1 cellular context compared by ENCODE assay signal in genomic region chr16:12558641-12559040, GRCh38.
TF ChIP-seq lines count a peak whose summit lies in the region.

No MANE protein-coding gene starts in this region.

TF ChIP-seq in H1, 55 proteins besides CTCF, POLR2A, EP300 and RAD21 (continued from another document):
- TF ChIP-seq ATF3 (IDR thresholded peaks at IDR 0.05; ENCODE audit: insufficient read depth, low read depth, low read length), result no peak
- TF ChIP-seq CBX8 (IDR thresholded peaks at IDR 0.05; ENCODE audit: borderline replicate concordance, low read depth, low read length), result no peak
- no peak for TF ChIP-seq JUND (IDR thresholded peaks at IDR 0.05; ENCODE audit: low read length)
- no peak for TF ChIP-seq CREB1 (IDR thresholded peaks at IDR 0.05)
- TF ChIP-seq SP4 (IDR thresholded peaks at IDR 0.05; ENCODE audit: low read length), result no peak
- TF ChIP-seq TEAD4 (IDR thresholded peaks at IDR 0.05; ENCODE audit: low read depth, low read length), result no peak
- TF ChIP-seq SIX5 (IDR thresholded peaks at IDR 0.05; ENCODE audit: low read depth, low read length), result no peak
- TF ChIP-seq RBBP5 (IDR thresholded peaks at IDR 0.05; ENCODE audit: borderline replicate concordance, low read depth, low read length), result no peak
- TF ChIP-seq KDM5A (IDR thresholded peaks at IDR 0.05; ENCODE audit: low read length), result no peak
